In the genomic region with DNA sequence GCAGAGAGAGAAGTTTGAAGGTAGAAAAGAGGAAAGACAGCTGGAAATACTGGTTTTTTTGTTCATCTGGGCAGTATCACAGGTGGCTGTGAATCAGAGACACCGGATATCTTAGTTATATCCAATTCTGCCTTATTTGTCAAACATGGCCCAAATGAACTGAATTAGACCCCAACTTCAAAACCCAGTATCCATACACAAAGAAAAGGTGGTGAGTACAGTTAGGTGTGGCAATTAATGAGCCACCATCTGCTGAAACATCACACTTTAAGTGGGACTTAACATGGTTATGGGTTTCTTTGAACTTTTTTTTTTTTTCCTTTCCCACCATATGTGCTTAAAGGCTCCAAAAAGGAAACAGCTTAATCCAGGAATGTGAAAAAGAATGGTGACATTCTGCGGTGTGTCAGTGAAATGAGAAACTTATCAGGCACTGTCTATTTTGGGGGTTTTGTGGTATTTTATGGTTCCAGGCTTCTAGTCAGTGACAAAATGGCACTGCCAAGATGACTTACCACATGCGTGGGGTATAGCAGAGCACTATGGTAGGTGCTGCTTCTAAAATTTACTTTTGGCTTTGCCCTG, we compare ENCODE assay signal across 13 cellular contexts. TPM values are rescaled to one million over a fixed set of nuclear protein-coding genes. Genes with fewer than 3 reads are reported as not detected.
"Had no signal": no experiment of that assay in that cellular context is flagged by ENCODE, and none has a peak within 500 bp of the region (broad histone marks: within the 10 kb centered on the region; RNA-seq: fewer than 3 reads in every experiment).

No MANE protein-coding gene starts in this region.

- H3K27me3 ChIP-seq: ascending aorta, cardiac muscle cell, tibial nerve had no signal

- H3K4me1 Mint-ChIP-seq: activated naive CD8-positive, alpha-beta T cell treated with anti-CD3 and anti-CD28 coated beads, Interleukin-2, amount 50 U/mL, for 24 hours had no signal

- H3K36me3 ChIP-seq: ascending aorta, cardiac muscle cell, left ventricle myocardium inferior, tibial nerve had no signal

- H3K27ac Mint-ChIP-seq: activated B cell treated with CpG ODN at 0.5 μM for 24 hours; activated CD4-positive, alpha-beta T cell treated with anti-CD3 and anti-CD28 coated beads, Interleukin-2, amount 10 ng/mL, durations not matched to agents 24 days and 14 days; activated naive CD8-positive, alpha-beta T cell treated with anti-CD3 and anti-CD28 coated beads, Interleukin-2, amount 50 U/mL, for 24 hours; activated T-helper 1 cell treated with anti-CD3 and anti-CD28 coated beads, Interleukin-12 subunit alpha, Interleukin-12 subunit beta, Interleukin-2, Interleukin-4 antibody, amounts not matched to agents 30 ng/mL and 10 ng/mL and 1 ng/mL, durations not matched to agents 14 hours and 24 hours and 36 hours had no signal

- DNase-seq: activated B cell treated with CpG ODN at 0.5 μM for 24 hours; activated CD4-positive, alpha-beta T cell treated with anti-CD3 and anti-CD28 coated beads, Interleukin-2, amount 10 ng/mL, durations not matched to agents 24 days and 14 days; activated naive CD4-positive, alpha-beta T cell treated with Interleukin-2 at 50 U/mL for 16 hours; activated naive CD8-positive, alpha-beta T cell treated with anti-CD3 and anti-CD28 coated beads, Interleukin-2, amount 50 U/mL, for 24 hours; kidney; left ventricle myocardium inferior; stimulated activated CD4-positive, alpha-beta T cell treated with anti-CD3 and anti-CD28 coated beads, Interleukin-15, amount 100 ng/mL, for 24 hours; T-helper 2 cell had no signal

- H3K4me3 ChIP-seq: ascending aorta, cardiac muscle cell, left ventricle myocardium inferior, tibial nerve had no signal

- H3K27ac ChIP-seq: ascending aorta, cardiac muscle cell, left ventricle myocardium inferior, parathyroid adenoma, tibial nerve had no signal

- H3K9me3 Mint-ChIP-seq: activated B cell treated with CpG ODN at 0.5 μM for 24 hours; activated CD4-positive, alpha-beta T cell treated with anti-CD3 and anti-CD28 coated beads, Interleukin-2, amount 10 ng/mL, durations not matched to agents 24 days and 14 days; activated naive CD8-positive, alpha-beta T cell treated with anti-CD3 and anti-CD28 coated beads, Interleukin-2, amount 50 U/mL, for 24 hours; activated T-helper 1 cell treated with anti-CD3 and anti-CD28 coated beads, Interleukin-12 subunit alpha, Interleukin-12 subunit beta, Interleukin-2, Interleukin-4 antibody, amounts not matched to agents 30 ng/mL and 10 ng/mL and 1 ng/mL, durations not matched to agents 14 hours and 24 hours and 36 hours had no signal

- H3K9me3 ChIP-seq: ascending aorta, left ventricle myocardium inferior, tibial nerve had no signal

- H3K4me1 ChIP-seq: ascending aorta, parathyroid adenoma had no signal

- H3K4me3 Mint-ChIP-seq: activated B cell treated with CpG ODN at 0.5 μM for 24 hours; activated CD4-positive, alpha-beta T cell treated with anti-CD3 and anti-CD28 coated beads, Interleukin-2, amount 10 ng/mL, durations not matched to agents 24 days and 14 days; activated naive CD8-positive, alpha-beta T cell treated with anti-CD3 and anti-CD28 coated beads, Interleukin-2, amount 50 U/mL, for 24 hours; activated T-helper 1 cell treated with anti-CD3 and anti-CD28 coated beads, Interleukin-12 subunit alpha, Interleukin-12 subunit beta, Interleukin-2, Interleukin-4 antibody, amounts not matched to agents 30 ng/mL and 10 ng/mL and 1 ng/mL, durations not matched to agents 14 hours and 24 hours and 36 hours had no signal

- ATAC-seq: activated naive CD8-positive, alpha-beta T cell treated with anti-CD3 and anti-CD28 coated beads, Interleukin-2, amount 50 U/mL, for 24 hours had no signal

RNA-seq across cellular contexts. Expression of a gene that starts 5.0 kb away (rescaled TPM):
- total RNA-seq: activated B cell treated with CpG ODN at 0.5 μM for 24 hours; activated CD4-positive, alpha-beta T cell treated with anti-CD3 and anti-CD28 coated beads, Interleukin-2, amount 10 ng/mL, durations not matched to agents 24 days and 14 days; activated T-helper 1 cell treated with anti-CD3 and anti-CD28 coated beads, Interleukin-12 subunit alpha, Interleukin-12 subunit beta, Interleukin-2, Interleukin-4 antibody, amounts not matched to agents 30 ng/mL and 10 ng/mL and 1 ng/mL, durations not matched to agents 14 hours and 24 hours and 36 hours had no signal
